In the genomic region with DNA sequence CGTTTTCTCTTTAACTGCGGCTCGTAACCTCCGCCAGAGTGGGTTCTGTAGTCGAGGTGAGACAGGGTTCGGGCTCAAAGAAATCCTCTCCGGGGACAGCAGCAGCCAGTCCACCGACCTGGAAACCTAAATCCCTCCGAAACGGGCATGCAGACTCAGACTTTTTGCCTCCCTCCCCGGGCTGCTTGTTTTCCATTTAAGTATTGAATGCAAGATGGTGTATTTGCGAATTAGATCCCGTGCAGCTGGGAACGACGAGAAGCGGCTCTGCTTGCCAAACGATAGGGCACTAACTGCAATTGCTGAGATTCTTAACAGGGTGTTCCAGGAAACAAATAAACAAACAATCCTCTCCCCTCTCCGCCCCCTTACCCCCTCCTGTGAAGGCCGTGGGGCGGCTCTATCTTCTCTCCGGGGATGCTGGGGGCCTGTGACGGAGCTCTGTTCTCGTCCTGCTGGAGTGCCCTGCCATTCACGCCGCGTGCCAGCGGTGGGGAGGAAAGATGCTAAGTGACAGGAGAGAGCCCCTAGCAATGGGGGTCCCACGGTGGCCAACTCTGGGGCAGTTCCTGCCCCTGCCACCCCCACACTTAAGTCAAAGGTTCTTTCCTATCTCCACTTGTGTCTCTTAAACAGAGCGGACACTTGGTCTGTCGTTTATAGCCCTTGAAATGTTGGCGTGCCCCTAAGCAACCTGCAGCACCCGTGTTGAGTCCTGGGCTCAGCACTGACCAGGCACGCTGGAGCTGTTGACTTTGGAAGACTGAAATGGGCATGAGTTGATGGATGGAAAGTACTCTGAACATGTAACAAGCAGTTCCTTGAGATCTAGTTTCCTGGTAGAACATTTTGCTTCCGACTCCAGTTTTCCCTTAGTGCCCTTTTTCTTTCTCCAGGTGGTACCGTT, we compare ENCODE assay signal across 8 cellular contexts. TPM values are rescaled to one million over a fixed set of nuclear protein-coding genes. Genes with fewer than 3 reads are reported as not detected.
DNase-seq lines count a peak whose midpoint lies in the region; ATAC-seq and TF ChIP-seq lines count a peak whose summit lies in the region.

No MANE protein-coding gene starts in this region.

- no peaks in the 10 kb centered on the region for H3F3A ChIP-seq in neural cell (ENCODE audit: insufficient read depth, low read length, poor library complexity, severe bottlenecking)

- H2AFZ ChIP-seq in neural cell (ENCODE audit: low read depth, low read length) = no peak overlapping the region

- ATAC-seq in activated CD8-positive, alpha-beta memory T cell treated with anti-CD3 and anti-CD28 coated beads, Interleukin-2, amount 10 ng/mL, durations not matched to agents 7 days and 5 days = no peak
- no peak for ATAC-seq in GM21390 (IDR thresholded peaks at IDR 0.05; ENCODE audit: unreplicated experiment)

- H3K36me3 Mint-ChIP-seq in activated CD8-positive, alpha-beta memory T cell treated with anti-CD3 and anti-CD28 coated beads, Interleukin-2, amount 10 ng/mL, durations not matched to agents 7 days and 5 days = no peaks in the 10 kb centered on the region

- peaks cover 41% of the 10 kb centered on the region for H3K4me1 Mint-ChIP-seq in activated CD8-positive, alpha-beta memory T cell treated with anti-CD3 and anti-CD28 coated beads, Interleukin-2, amount 10 ng/mL, durations not matched to agents 7 days and 5 days

- no peak for TF ChIP-seq CTCF in neural cell (IDR thresholded peaks at IDR 0.05; ENCODE audit: poor library complexity, severe bottlenecking)

- no peak for TF ChIP-seq EP300 in neural cell (conservative IDR thresholded peaks at IDR 0.05; ENCODE audit: poor library complexity, severe bottlenecking)

- no peak overlapping the region for H3K27ac ChIP-seq in neural cell (ENCODE audit: low read length)

- no peak for TF ChIP-seq RAD21 in neural cell (conservative IDR thresholded peaks at IDR 0.05)

- peak overlapping the region; percentile 78 for H3K4me3 Mint-ChIP-seq in activated CD8-positive, alpha-beta memory T cell treated with anti-CD3 and anti-CD28 coated beads, Interleukin-2, amount 10 ng/mL, durations not matched to agents 7 days and 5 days

- H3K9me3 ChIP-seq in neural cell (ENCODE audit: low read length) = no peaks in the 10 kb centered on the region

- H3K4me2 ChIP-seq in neural cell (ENCODE audit: low read length) = peak overlapping the region; percentile 95

- H3K79me2 ChIP-seq in neural cell (replicated peaks; ENCODE audit: insufficient read depth, low read length) = no peaks in the 10 kb centered on the region

- H4K20me1 ChIP-seq in neural cell (ENCODE audit: insufficient read depth) = no peaks in the 10 kb centered on the region

- H3K4me3 ChIP-seq in neural cell (ENCODE audit: low read length) = peak overlapping the region; percentile 81

- no peak overlapping the region for H3K27ac Mint-ChIP-seq in activated CD8-positive, alpha-beta memory T cell treated with anti-CD3 and anti-CD28 coated beads, Interleukin-2, amount 10 ng/mL, durations not matched to agents 7 days and 5 days

- no peaks in the 10 kb centered on the region for H3K9me3 Mint-ChIP-seq in activated CD8-positive, alpha-beta memory T cell treated with anti-CD3 and anti-CD28 coated beads, Interleukin-2, amount 10 ng/mL, durations not matched to agents 7 days and 5 days (ENCODE audit: low read depth)

- H3K27me3 ChIP-seq in neural cell (ENCODE audit: insufficient read depth, low read depth, low read length) = peaks cover 46% of the 10 kb centered on the region

- DNase-seq in activated CD8-positive, alpha-beta memory T cell treated with anti-CD3 and anti-CD28 coated beads, Interleukin-2, amount 10 ng/mL, durations not matched to agents 7 days and 5 days = peak; percentile 41
- no peak for DNase-seq in activated CD8-positive, alpha-beta memory T cell treated with anti-CD3 and anti-CD28 coated beads, Interleukin-2, amount 50 U/mL, for 48 hours
- DNase-seq in SW480 (ENCODE audit: low spot score) (peak; percentile 62), erythroblast (lab: John Stamatoyannopoulos, UW) (peak; percentile 28 to 35), NCI-H2029 treated with DMSO at 0.1 percent for 48 hours (lab: John Stamatoyannopoulos, UW) (no peak), SIG-M5 treated with dmso at 0.1 percent for 504 hours (lab: John Stamatoyannopoulos, UW; ENCODE audit: unreplicated experiment) (no peak)

- H3K27me3 Mint-ChIP-seq in activated CD8-positive, alpha-beta memory T cell treated with anti-CD3 and anti-CD28 coated beads, Interleukin-2, amount 10 ng/mL, durations not matched to agents 7 days and 5 days = peaks cover 90% of the 10 kb centered on the region

- H3K9me2 ChIP-seq in neural cell (ENCODE audit: insufficient read depth, low read length) = no peaks in the 10 kb centered on the region

- peak overlapping the region; percentile 43 for H3K9ac ChIP-seq in neural cell (ENCODE audit: low read length)

- no peaks in the 10 kb centered on the region for H3K36me3 ChIP-seq in neural cell (ENCODE audit: insufficient read depth, low read length)

- CTCF ChIA-PET in activated CD8-positive, alpha-beta memory T cell treated with anti-CD3 and anti-CD28 coated beads, Interleukin-2, amount 10 ng/mL, durations not matched to agents 7 days and 5 days (lab: Charles Lee) = interaction anchor here (1.2 to 1.8 kb wide), 2 partner anchors 13 to 167 kb away, joined by 4 to 7 read pairs; no protein-coding TSS in a partner anchor

- no peak for TF ChIP-seq POLR2A in erythroblast (IDR thresholded peaks at IDR 0.05; ENCODE audit: low read length)

TF ChIP-seq in neural cell, 6 proteins besides CTCF, POLR2A, EP300 and RAD21:
- TF ChIP-seq, protein P1, sequence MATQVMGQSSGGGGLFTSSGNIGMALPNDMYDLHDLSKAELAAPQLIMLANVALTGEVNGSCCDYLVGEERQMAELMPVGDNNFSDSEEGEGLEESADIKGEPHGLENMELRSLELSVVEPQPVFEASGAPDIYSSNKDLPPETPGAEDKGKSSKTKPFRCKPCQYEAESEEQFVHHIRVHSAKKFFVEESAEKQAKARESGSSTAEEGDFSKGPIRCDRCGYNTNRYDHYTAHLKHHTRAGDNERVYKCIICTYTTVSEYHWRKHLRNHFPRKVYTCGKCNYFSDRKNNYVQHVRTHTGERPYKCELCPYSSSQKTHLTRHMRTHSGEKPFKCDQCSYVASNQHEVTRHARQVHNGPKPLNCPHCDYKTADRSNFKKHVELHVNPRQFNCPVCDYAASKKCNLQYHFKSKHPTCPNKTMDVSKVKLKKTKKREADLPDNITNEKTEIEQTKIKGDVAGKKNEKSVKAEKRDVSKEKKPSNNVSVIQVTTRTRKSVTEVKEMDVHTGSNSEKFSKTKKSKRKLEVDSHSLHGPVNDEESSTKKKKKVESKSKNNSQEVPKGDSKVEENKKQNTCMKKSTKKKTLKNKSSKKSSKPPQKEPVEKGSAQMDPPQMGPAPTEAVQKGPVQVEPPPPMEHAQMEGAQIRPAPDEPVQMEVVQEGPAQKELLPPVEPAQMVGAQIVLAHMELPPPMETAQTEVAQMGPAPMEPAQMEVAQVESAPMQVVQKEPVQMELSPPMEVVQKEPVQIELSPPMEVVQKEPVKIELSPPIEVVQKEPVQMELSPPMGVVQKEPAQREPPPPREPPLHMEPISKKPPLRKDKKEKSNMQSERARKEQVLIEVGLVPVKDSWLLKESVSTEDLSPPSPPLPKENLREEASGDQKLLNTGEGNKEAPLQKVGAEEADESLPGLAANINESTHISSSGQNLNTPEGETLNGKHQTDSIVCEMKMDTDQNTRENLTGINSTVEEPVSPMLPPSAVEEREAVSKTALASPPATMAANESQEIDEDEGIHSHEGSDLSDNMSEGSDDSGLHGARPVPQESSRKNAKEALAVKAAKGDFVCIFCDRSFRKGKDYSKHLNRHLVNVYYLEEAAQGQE (IDR thresholded peaks at IDR 0.05; ENCODE audit: borderline replicate concordance) = no peak
- no peak for TF ChIP-seq EZH2 (IDR thresholded peaks at IDR 0.05; ENCODE audit: borderline replicate concordance, insufficient read depth, low read length, poor library complexity, severe bottlenecking)
- no peak for TF ChIP-seq SMC3 (conservative IDR thresholded peaks at IDR 0.05; ENCODE audit: poor library complexity)
- TF ChIP-seq POLR2AphosphoS5 (IDR thresholded peaks at IDR 0.05) = no peak
- peak; percentile 29 for TF ChIP-seq MXI1 (conservative IDR thresholded peaks at IDR 0.05; ENCODE audit: poor library complexity, severe bottlenecking)

RNA-seq across cellular contexts. Expression of a gene that starts 1.3 kb away (rescaled TPM):
- under 1 TPM; 0.16 to 0.47 TPM for total RNA-seq in activated CD8-positive, alpha-beta memory T cell treated with anti-CD3 and anti-CD28 coated beads, Interleukin-2, amount 10 ng/mL, durations not matched to agents 7 days and 5 days
- polyA plus RNA-seq in neural cell = 0.30 and 6.1 TPM in 2 replicates
- polyA minus RNA-seq in neural cell = 0.97 and 3.5 TPM in 2 replicates

Comparison
In these comparisons a context has a peak if more than half of its experiments do, and no peak if none do; other contexts are left out.
1. DNase-seq: peak in activated CD8-positive, alpha-beta memory T cell treated with anti-CD3 and anti-CD28 coated beads, Interleukin-2, amount 10 ng/mL, durations not matched to agents 7 days and 5 days (single experiment), SW480 (single experiment) and erythroblast (2 of 2); none in activated CD8-positive, alpha-beta memory T cell treated with anti-CD3 and anti-CD28 coated beads, Interleukin-2, amount 50 U/mL, for 48 hours (single experiment), NCI-H2029 treated with DMSO at 0.1 percent for 48 hours (single experiment) and SIG-M5 treated with dmso at 0.1 percent for 504 hours (single experiment).